ENCODE assay signal across 27 cellular contexts in the genomic region with DNA sequence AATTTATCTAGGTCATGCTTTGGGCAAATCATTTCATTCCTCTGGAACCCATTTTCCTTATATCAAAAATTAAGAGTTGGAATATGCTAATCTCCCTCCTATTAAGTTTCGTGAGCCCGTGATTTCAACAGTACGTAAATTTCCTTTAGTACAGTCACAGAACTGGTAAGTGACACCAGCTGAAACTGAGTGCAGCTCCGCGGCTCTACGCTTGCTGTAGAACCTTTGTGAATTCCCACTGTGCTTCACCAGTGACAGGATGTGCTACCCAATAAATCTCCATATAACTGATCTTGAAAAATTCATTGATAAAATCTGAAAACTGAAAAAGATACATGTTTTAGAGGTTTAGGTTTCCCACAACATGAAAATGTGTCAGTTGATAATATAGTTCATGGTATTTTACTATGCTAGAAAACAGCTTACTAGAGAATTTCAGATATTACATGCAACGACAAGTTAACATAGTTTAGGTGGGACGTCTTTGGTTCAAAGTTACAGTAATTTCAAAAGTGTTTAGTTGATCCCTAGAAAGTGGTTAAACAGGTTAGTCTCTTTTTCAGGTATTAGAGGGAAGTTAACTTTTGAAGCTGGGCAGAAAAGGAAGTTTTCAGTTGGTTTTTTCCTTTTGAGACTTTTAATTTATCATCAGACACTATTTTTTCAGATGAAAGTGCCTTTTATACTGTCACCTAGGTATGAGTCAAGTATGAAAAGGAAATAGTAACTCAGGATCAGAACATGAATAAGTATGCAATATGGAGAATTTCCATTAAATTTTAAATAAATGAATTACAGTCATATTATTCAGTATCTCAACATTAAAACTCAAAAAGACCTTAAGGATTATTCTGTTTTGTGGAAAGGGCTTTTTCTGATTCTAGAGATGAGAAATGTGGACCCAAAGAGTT. TPM values are rescaled to one million over a fixed set of nuclear protein-coding genes. Genes with fewer than 3 reads are reported as not detected.
DNase-seq lines count a peak whose midpoint lies in the region; ATAC-seq and TF ChIP-seq lines count a peak whose summit lies in the region.
"Had no signal": no experiment of that assay in that cellular context is flagged by ENCODE, and none has a peak within 500 bp of the region (broad histone marks: within the 10 kb centered on the region; RNA-seq: fewer than 3 reads in every experiment).

No MANE protein-coding gene starts in this region.

- TF ChIP-seq EP300 in SK-N-SH (IDR thresholded peaks at IDR 0.05; ENCODE audit: borderline replicate concordance in 1 of 2, low read depth in 1 of 2, low read length in 1 of 2) (no peak), upper lobe of left lung (IDR thresholded peaks at IDR 0.05) (no peak)

- CTCF ChIA-PET in SK-N-SH (lab: Yijun Ruan, JAX) = no interaction called here

- H3K9me3 Mint-ChIP-seq in CD14-positive monocyte = no peaks in the 10 kb centered on the region
- H3K9me3 Mint-ChIP-seq: CD8-positive, alpha-beta memory T cell; neural crest cell had no signal

- no peak for TF ChIP-seq POLR2A in upper lobe of left lung (IDR thresholded peaks at IDR 0.05)

- H3K79me2 ChIP-seq in SK-N-SH (ENCODE audit: insufficient read depth) = no peaks in the 10 kb centered on the region

- no peaks in the 10 kb centered on the region for H4K20me1 ChIP-seq in SK-N-SH (ENCODE audit: insufficient read depth)

- H3K4me3 Mint-ChIP-seq in CD14-positive monocyte = no peak overlapping the region
- H3K4me3 Mint-ChIP-seq in T-helper 17 cell = peak overlapping the region; percentile 56
- H3K4me3 Mint-ChIP-seq: activated CD8-positive, alpha-beta T cell treated with anti-CD3 and anti-CD28 coated beads, Interleukin-2, amount 10 ng/mL, durations not matched to agents 7 days and 5 days; CD8-positive, alpha-beta memory T cell; neural crest cell had no signal

- TF ChIP-seq CTCF in SK-N-SH (IDR thresholded peaks at IDR 0.05) = no peak
- TF ChIP-seq CTCF in CD14-positive monocyte (IDR thresholded peaks at IDR 0.05) = no peak
- no peak for TF ChIP-seq CTCF in foreskin keratinocyte (conservative IDR thresholded peaks at IDR 0.05)
- TF ChIP-seq CTCF in upper lobe of left lung (IDR thresholded peaks at IDR 0.05) = no peak

- no peak for TF ChIP-seq RAD21 in SK-N-SH (IDR thresholded peaks at IDR 0.05; ENCODE audit: low read length)

- no peak overlapping the region for H3K4me3 ChIP-seq in SK-N-SH (ENCODE audit: low read depth in 2 of 2, low read length in 1 of 2)
- no peak overlapping the region for H3K4me3 ChIP-seq in upper lobe of left lung
- H3K4me3 ChIP-seq: gastroesophageal sphincter, lower lobe of right lung, right lobe of liver, testis had no signal

- H3K36me3 ChIP-seq in SK-N-SH (replicated peaks in 1 of 2; ENCODE audit: control insufficient read depth in 1 of 2, insufficient read depth in 2 of 2, low read length in 1 of 2) (no peaks in the 10 kb centered on the region), upper lobe of left lung (no peaks in the 10 kb centered on the region)
- H3K36me3 ChIP-seq: gastroesophageal sphincter, lower lobe of right lung, right lobe of liver had no signal

- ATAC-seq in SK-N-SH treated with all-trans-retinoic acid at 6 μM for 48 hours (no peak), T-helper 17 cell (peak; percentile 57), foreskin keratinocyte (peak; percentile 46), upper lobe of left lung (ENCODE audit: low FRiP score in 2 of 2) (no peak), HG03342 (IDR thresholded peaks at IDR 0.05; ENCODE audit: unreplicated experiment) (no peak), HG02870 (IDR thresholded peaks at IDR 0.05; ENCODE audit: unreplicated experiment) (no peak)
- ATAC-seq: activated CD8-positive, alpha-beta T cell treated with anti-CD3 and anti-CD28 coated beads, Interleukin-2, amount 10 ng/mL, durations not matched to agents 7 days and 5 days; gastroesophageal sphincter; lower lobe of right lung; right lobe of liver had no signal

- no peaks in the 10 kb centered on the region for H3K9me2 ChIP-seq in SK-N-SH

- peaks cover 31% of the 10 kb centered on the region for H3K4me1 Mint-ChIP-seq in CD14-positive monocyte
- H3K4me1 Mint-ChIP-seq in T-helper 17 cell = peaks cover 8% of the 10 kb centered on the region
- H3K4me1 Mint-ChIP-seq: neural crest cell had no signal

- H3K27ac Mint-ChIP-seq in CD14-positive monocyte (peak overlapping the region in 4 of 7 donors; percentile 30 to 73 (median 43)), T-helper 17 cell (no peak overlapping the region)
- H3K27ac Mint-ChIP-seq: activated CD8-positive, alpha-beta T cell treated with anti-CD3 and anti-CD28 coated beads, Interleukin-2, amount 10 ng/mL, durations not matched to agents 7 days and 5 days; CD8-positive, alpha-beta memory T cell had no signal

- no peak overlapping the region for H3K9ac ChIP-seq in SK-N-SH

- no peak overlapping the region for H2AFZ ChIP-seq in SK-N-SH (ENCODE audit: low read depth)

- no peaks in the 10 kb centered on the region for H3K36me3 Mint-ChIP-seq in CD14-positive monocyte
- H3K36me3 Mint-ChIP-seq in T-helper 17 cell (ENCODE audit: low read depth) = no peaks in the 10 kb centered on the region
- H3K36me3 Mint-ChIP-seq: activated naive CD4-positive, alpha-beta T cell treated with anti-CD3 and anti-CD28 coated beads, Interleukin-2, amount 50 U/mL, for 72 hours; CD8-positive, alpha-beta memory T cell had no signal

- peaks cover 0 to 4% of the 10 kb centered on the region in 2 experiments; a peak in 3 of 4 replicates for H3K4me1 ChIP-seq in SK-N-SH (ENCODE audit: control insufficient read depth in 1 of 2, insufficient read depth in 2 of 2, low read depth in 1 of 2, low read length in 1 of 2)
- H3K4me1 ChIP-seq in foreskin keratinocyte = peaks cover 11% of the 10 kb centered on the region
- peaks cover 6 to 10% (median 8%) of the 10 kb centered on the region in 4 donors for H3K4me1 ChIP-seq in upper lobe of left lung

- DNase-seq in SK-N-SH (no peak), CD14-positive monocyte (ENCODE audit: low spot score) (no peak), T-helper 17 cell (no peak), foreskin keratinocyte (peak; percentile 37 to 77), upper lobe of left lung (no peak)
- DNase-seq: activated CD8-positive, alpha-beta T cell treated with anti-CD3 and anti-CD28 coated beads, Interleukin-2, amount 10 ng/mL, durations not matched to agents 7 days and 5 days; AML-193; CD8-positive, alpha-beta memory T cell; cerebellar nuclear complex; DMS53; GF-D8; kidney; lower lobe of right lung; NCI-H1048; NCI-H1930; NCI-H2227 treated with DMSO at 0.1 percent for 48 hours; NCI-H774; right lobe of liver; SHP77; testis had no signal

- H3K27ac ChIP-seq in SK-N-SH (ENCODE audit: low read depth in 2 of 2, low read length in 1 of 2) (no peak overlapping the region), foreskin keratinocyte (no peak overlapping the region), upper lobe of left lung (no peak overlapping the region)
- H3K27ac ChIP-seq: 22Rv1, gastroesophageal sphincter, lower lobe of right lung, right lobe of liver, testis had no signal

- WGBS in SK-N-SH (ENCODE audit: low lambda C conversion rate) = 94% methylated on average over 8 of the region's 8 CpGs
- 82 to 86% methylated on average over 8 of the region's 8 CpGs for WGBS in upper lobe of left lung, 2 donors

- no peak overlapping the region for H3K4me2 ChIP-seq in SK-N-SH

- no peaks in the 10 kb centered on the region for H3F3A ChIP-seq in SK-N-SH (replicated peaks; ENCODE audit: insufficient read depth)

- intact Hi-C loops in CD14-positive monocyte (cut with micrococcal nuclease) = loop anchor here in 1 of 2 donors (5.0 kb wide), 1 partner anchor 34 kb away; no protein-coding TSS in a partner anchor

- H3K9me3 ChIP-seq in SK-N-SH (no peaks in the 10 kb centered on the region), T-helper 17 cell (ENCODE audit: control insufficient read depth, low read length, poor library complexity, severe bottlenecking) (no peaks in the 10 kb centered on the region), upper lobe of left lung (no peaks in the 10 kb centered on the region)
- H3K9me3 ChIP-seq: gastroesophageal sphincter, lower lobe of right lung, testis had no signal

- POLR2A ChIA-PET in SK-N-SH (lab: Yijun Ruan, JAX) = no interaction called here

- H3K27me3 ChIP-seq in SK-N-SH (ENCODE audit: insufficient read depth) (no peaks in the 10 kb centered on the region), foreskin keratinocyte (no peaks in the 10 kb centered on the region), upper lobe of left lung (no peaks in the 10 kb centered on the region)
- H3K27me3 ChIP-seq: right lobe of liver, testis had no signal

- H3K27me3 Mint-ChIP-seq in CD14-positive monocyte (ENCODE audit: low read depth in 3 of 3) (peaks cover 0 to 5% (median 1%) of the 10 kb centered on the region in 3 donors), T-helper 17 cell (peaks cover 21% of the 10 kb centered on the region)

TF ChIP-seq in SK-N-SH treated with all-trans-retinoic acid at 6 μM for 48 hours, 23 proteins besides CTCF, POLR2A, EP300 and RAD21 (continues in another document):
- no peak for TF ChIP-seq PPARA (CRISPR knock-in tag; IDR thresholded peaks at IDR 0.05; ENCODE audit: borderline replicate concordance)
- no peak for TF ChIP-seq CSDC2 (CRISPR knock-in tag; IDR thresholded peaks at IDR 0.05)

TF ChIP-seq in SK-N-SH, 30 proteins besides CTCF, POLR2A, EP300 and RAD21 (continues in another document):
- TF ChIP-seq FOSL2 (IDR thresholded peaks at IDR 0.05; ENCODE audit: borderline replicate concordance, low read depth) (no peak), CHD2 (IDR thresholded peaks at IDR 0.05; ENCODE audit: low read length, partially characterized antibody) (no peak), SIN3A (IDR thresholded peaks at IDR 0.05; ENCODE audit: borderline replicate concordance, low read depth, low read length) (no peak), POLR2AphosphoS5 (IDR thresholded peaks at IDR 0.05; ENCODE audit: low read depth, low read length) (no peak), GATA2 (CRISPR knock-in tag; IDR thresholded peaks at IDR 0.05) (no peak), ELF1 (IDR thresholded peaks at IDR 0.05) (no peak), TEAD4 (IDR thresholded peaks at IDR 0.05; ENCODE audit: borderline replicate concordance, insufficient read depth) (no peak)
- TF ChIP-seq, protein P1, sequence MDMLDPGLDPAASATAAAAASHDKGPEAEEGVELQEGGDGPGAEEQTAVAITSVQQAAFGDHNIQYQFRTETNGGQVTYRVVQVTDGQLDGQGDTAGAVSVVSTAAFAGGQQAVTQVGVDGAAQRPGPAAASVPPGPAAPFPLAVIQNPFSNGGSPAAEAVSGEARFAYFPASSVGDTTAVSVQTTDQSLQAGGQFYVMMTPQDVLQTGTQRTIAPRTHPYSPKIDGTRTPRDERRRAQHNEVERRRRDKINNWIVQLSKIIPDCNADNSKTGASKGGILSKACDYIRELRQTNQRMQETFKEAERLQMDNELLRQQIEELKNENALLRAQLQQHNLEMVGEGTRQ (IDR thresholded peaks at IDR 0.05; ENCODE audit: borderline replicate concordance, low read depth, low read length) = no peak

RNA-seq across cellular contexts. Expression of a gene that starts 57.0 kb away (rescaled TPM):
- 2.5 and 2.8 TPM in 2 replicates for polyA plus RNA-seq in SK-N-SH (2012; rRNA removed)
- polyA plus RNA-seq in SK-N-SH (2012; cell fraction: cytosol; rRNA removed) = 3.3 and 3.4 TPM in 2 replicates
- 1.3 and 1.7 TPM in 2 replicates for polyA plus RNA-seq in SK-N-SH (2012; cell fraction: nucleus; rRNA removed)
- 1 to 10 TPM in 1 of 2 donors, under 1 TPM in 1; 0.56 to 2.0 TPM for polyA plus RNA-seq in CD14-positive monocyte
- total RNA-seq in T-helper 17 cell = 1 to 10 TPM; 1.1 to 1.2 TPM
- total RNA-seq in foreskin keratinocyte = 0.63 and 0.71 TPM in 2 replicates
- polyA plus RNA-seq in foreskin keratinocyte = 0.31 and 0.49 TPM in 2 replicates
- total RNA-seq in upper lobe of left lung = 10 to 100 TPM; 39.8 to 93.9 (median 52.7) TPM
- total RNA-seq: activated CD8-positive, alpha-beta T cell treated with anti-CD3 and anti-CD28 coated beads, Interleukin-2, amount 10 ng/mL, durations not matched to agents 7 days and 5 days; neural crest cell had no signal
- polyA plus RNA-seq: CD8-positive, alpha-beta memory T cell had no signal

Comparison
In these comparisons a context has a peak if more than half of its experiments do, and no peak if none do; other contexts are left out.
1. ATAC-seq: peak in T-helper 17 cell (single experiment) and foreskin keratinocyte (single experiment); none in SK-N-SH treated with all-trans-retinoic acid at 6 μM for 48 hours (single experiment), upper lobe of left lung (0 of 2), HG03342 (single experiment) and HG02870 (single experiment).
2. DNase-seq: peak in foreskin keratinocyte (2 of 2); none in SK-N-SH (single experiment), CD14-positive monocyte (single experiment), T-helper 17 cell (0 of 3) and upper lobe of left lung (0 of 2).
3. RNA of a gene that starts 57.0 kb away (total RNA-seq): 39.8 to 93.9 TPM in upper lobe of left lung; 1.1 to 1.2 TPM in T-helper 17 cell and 0.63 to 0.71 TPM in foreskin keratinocyte; every median in the first group is over 10 times any median in the second.